In the genomic region with DNA sequence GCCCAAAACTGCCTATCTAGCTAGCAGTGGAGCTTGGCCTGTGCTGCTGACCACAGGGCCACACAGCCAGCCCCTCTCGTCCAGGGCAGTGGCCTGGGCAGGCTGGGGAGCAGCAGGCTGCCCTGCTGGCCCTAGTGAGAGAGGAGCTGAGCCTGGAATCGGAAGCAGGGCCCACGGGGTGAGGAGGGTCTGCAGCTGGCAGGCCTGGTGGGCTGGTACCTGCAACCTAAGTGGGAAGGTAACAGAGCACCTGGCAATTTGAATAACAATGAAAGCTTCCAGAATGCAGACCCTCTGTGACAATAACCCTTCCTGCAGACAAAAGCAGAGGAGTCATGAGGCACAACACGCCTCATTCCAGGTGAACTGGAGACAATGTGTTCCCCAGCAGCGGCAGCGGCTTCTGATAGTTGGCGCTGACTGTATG, we compare ENCODE assay signal across 1 cellular context.
TF ChIP-seq lines count a peak whose summit lies in the region.

No MANE protein-coding gene starts in this region.

TF ChIP-seq in H1, 55 proteins besides CTCF, POLR2A, EP300 and RAD21:
- TF ChIP-seq RNF2 (IDR thresholded peaks at IDR 0.05; ENCODE audit: borderline replicate concordance, low read depth, low read length, missing control alignments, poor library complexity, severe bottlenecking) (no peak), TEAD4 (IDR thresholded peaks at IDR 0.05; ENCODE audit: low read depth, low read length) (peak; percentile 54; the same call in 1 of the 2 replicates), CBX8 (IDR thresholded peaks at IDR 0.05; ENCODE audit: borderline replicate concordance, low read depth, low read length) (no peak), POLR2AphosphoS5 (IDR thresholded peaks at IDR 0.05; ENCODE audit: low read depth, low read length) (peak; percentile 23; the same call in 1 of the 2 replicates), POU5F1 (IDR thresholded peaks at IDR 0.05; ENCODE audit: low read depth, low read length) (0 out of 2 replicates have a peak, but pooled peaks have one; percentile 27), YY1 (IDR thresholded peaks at IDR 0.05; ENCODE audit: low read depth, low read length) (no peak), TCF12 (IDR thresholded peaks at IDR 0.05; ENCODE audit: low read depth, low read length) (peak; percentile 98), SP1 (IDR thresholded peaks at IDR 0.05; ENCODE audit: low read depth, low read length) (0 out of 2 replicates have a peak, but pooled peaks have one; percentile 17)
- TF ChIP-seq, protein P1, sequence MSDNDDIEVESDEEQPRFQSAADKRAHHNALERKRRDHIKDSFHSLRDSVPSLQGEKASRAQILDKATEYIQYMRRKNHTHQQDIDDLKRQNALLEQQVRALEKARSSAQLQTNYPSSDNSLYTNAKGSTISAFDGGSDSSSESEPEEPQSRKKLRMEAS (IDR thresholded peaks at IDR 0.05): peak; percentile 49
